ENCODE assay signal across 19 cellular contexts in genomic region chr17:15893333-15894024, GRCh38. TPM values are rescaled to one million over a fixed set of nuclear protein-coding genes. Genes with fewer than 3 reads are reported as not detected.
DNase-seq lines count a peak whose midpoint lies in the region; ATAC-seq, FAIRE-seq and TF ChIP-seq lines count a peak whose summit lies in the region.
"Had no signal": no experiment of that assay in that cellular context is flagged by ENCODE, and none has a peak within 500 bp of the region (broad histone marks: within the 10 kb centered on the region; RNA-seq: fewer than 3 reads in every experiment).

No MANE protein-coding gene starts in this region.

- H3K9me3 ChIP-seq in SK-N-MC (ENCODE audit: low read depth, low read length), result no peaks in the 10 kb centered on the region
- H3K9me3 ChIP-seq: gastrocnemius medialis, neutrophil had no signal

- peaks cover 15% of the 10 kb centered on the region for H3K36me3 Mint-ChIP-seq in Calu3 (ENCODE audit: insufficient read depth, unreplicated experiment)
- no peaks in the 10 kb centered on the region for H3K36me3 Mint-ChIP-seq in nephron progenitor cell (ENCODE audit: low read depth)

- H3K27ac ChIP-seq in SK-N-MC, result no peak overlapping the region
- H3K27ac ChIP-seq: gastrocnemius medialis, neutrophil had no signal

- H3K4me1 Mint-ChIP-seq in Calu3 (ENCODE audit: low read depth, unreplicated experiment), result peaks cover 53% of the 10 kb centered on the region
- peaks cover 20% of the 10 kb centered on the region for H3K4me1 Mint-ChIP-seq in nephron progenitor cell

- no peak for FAIRE-seq in urothelium cell line (lab: Jason Lieb, UNC)
- FAIRE-seq: endometrium had no signal

- H3K9ac ChIP-seq in SK-N-MC (ENCODE audit: insufficient read length), result no peak overlapping the region

- no TSS peak for BruUV-seq in Calu3 (replicated peaks; lab: Mats Ljungman, UMichigan)

- H3K36me3 ChIP-seq in SK-N-MC (ENCODE audit: insufficient read depth, low read length), result no peaks in the 10 kb centered on the region
- H3K36me3 ChIP-seq: gastrocnemius medialis, neutrophil had no signal

- H3K27me3 Mint-ChIP-seq in Calu3 (ENCODE audit: unreplicated experiment) (no peaks in the 10 kb centered on the region), nephron progenitor cell (ENCODE audit: low read depth, poor library complexity) (peaks cover 7% of the 10 kb centered on the region)

- ATAC-seq in GM18867 (IDR thresholded peaks at IDR 0.05; ENCODE audit: unreplicated experiment), result no peak
- ATAC-seq: activated T-cell treated with anti-CD3 and anti-CD28 coated beads, Interleukin-2, amount 50 U/mL, for 4 hours; gastrocnemius medialis had no signal

- H3K4me3 Mint-ChIP-seq in Calu3 (ENCODE audit: low read depth, unreplicated experiment), result peak overlapping the region; percentile 27
- no peak overlapping the region for H3K4me3 Mint-ChIP-seq in nephron progenitor cell
- H3K4me3 Mint-ChIP-seq: activated T-cell treated with anti-CD3 and anti-CD28 coated beads, Interleukin-2, amount 50 U/mL, for 4 hours; H9 had no signal

- TF ChIP-seq CTCF in Calu3 (IDR thresholded peaks at IDR 0.05; ENCODE audit: unreplicated experiment) (no peak), fibroblast of villous mesenchyme (IDR thresholded peaks at IDR 0.05; ENCODE audit: insufficient read depth, low read depth, low read length) (no peak), nephron progenitor cell (IDR thresholded peaks at IDR 0.05) (no peak)

- intact Hi-C loops in Calu3 (cut with micrococcal nuclease; ENCODE audit: unreplicated experiment), result loop anchor here (10.0 kb wide), 1 partner anchor 51 kb away; the partner anchor contains the start of gene ADORA2B

- no peaks in the 10 kb centered on the region for H3K9me3 Mint-ChIP-seq in Calu3 (ENCODE audit: low read depth, unreplicated experiment)
- H3K9me3 Mint-ChIP-seq in nephron progenitor cell, result peaks cover 10% of the 10 kb centered on the region
- H3K9me3 Mint-ChIP-seq: activated T-cell treated with anti-CD3 and anti-CD28 coated beads, Interleukin-2, amount 50 U/mL, for 4 hours; H9 had no signal

- H3K27ac Mint-ChIP-seq in Calu3 (ENCODE audit: unreplicated experiment) (peak overlapping the region; percentile 90), nephron progenitor cell (peak overlapping the region; percentile 41)

- CTCF ChIA-PET in Calu3 (lab: Charles Lee), result no interaction called here

- DNase-seq in Calu3 (no peak), SK-N-MC (ENCODE audit: low read depth, low spot score) (no peak), fibroblast of villous mesenchyme (ENCODE audit: low read depth) (peak; percentile 91), nephron progenitor cell (no peak), NCI-H2029 (lab: John Stamatoyannopoulos, UW) (no peak), mucosa of gallbladder (ENCODE audit: low spot score) (no peak), urothelium cell line (ENCODE audit: low spot score) (no peak)
- DNase-seq: activated CD4-positive, alpha-beta T cell treated with anti-CD3 and anti-CD28 coated beads, Interleukin-2, amount 50 U/mL, for 48 hours; activated T-cell treated with anti-CD3 and anti-CD28 coated beads, Interleukin-2, amount 50 U/mL, for 4 hours; cerebellar nuclear complex; gastrocnemius medialis; H9; midbrain; NCI-H2081; NCI-H524; stimulated activated CD4-positive, alpha-beta T cell treated with anti-CD3 and anti-CD28 coated beads, Interleukin-2, amount 100 ng/mL, for 48 hours had no signal

- H3K4me3 ChIP-seq in SK-N-MC (peak overlapping the region; percentile 47; the same call in 1 of the 2 replicates), fibroblast of villous mesenchyme (ENCODE audit: low read depth, low read length) (no peak overlapping the region)
- H3K4me3 ChIP-seq: gastrocnemius medialis had no signal

RNA-seq across cellular contexts. Expression of gene ADORA2B, which starts 51.5 kb away (rescaled TPM):
- total RNA-seq in Calu3 (2022) (10.7 and 12.6 TPM in 2 replicates), fibroblast of villous mesenchyme (14.8 and 50.5 TPM in 2 replicates), mucosa of gallbladder (0.72 TPM)
